ENCODE assay signal across 23 cellular contexts in genomic region chr15:35020974-35021373, GRCh38. TPM values are rescaled to one million over a fixed set of nuclear protein-coding genes. Genes with fewer than 3 reads are reported as not detected.
DNase-seq lines count a peak whose midpoint lies in the region; ATAC-seq and TF ChIP-seq lines count a peak whose summit lies in the region.
"Had no signal": no experiment of that assay in that cellular context is flagged by ENCODE, and none has a peak within 500 bp of the region (broad histone marks: within the 10 kb centered on the region; RNA-seq: fewer than 3 reads in every experiment).

No MANE protein-coding gene starts in this region.

- no peaks in the 10 kb centered on the region for H3K36me3 ChIP-seq in HUES6 (ENCODE audit: control insufficient read depth, insufficient read depth, low read length)
- no peaks in the 10 kb centered on the region for H3K36me3 ChIP-seq in brain microvascular endothelial cell (replicated peaks)
- no peaks in the 10 kb centered on the region for H3K36me3 ChIP-seq in upper lobe of left lung

- no peaks in the 10 kb centered on the region for H3K27me3 ChIP-seq in HUES6 (ENCODE audit: control insufficient read depth, insufficient read depth, low read length)
- H3K27me3 ChIP-seq in brain microvascular endothelial cell (replicated peaks): no peaks in the 10 kb centered on the region
- no peaks in the 10 kb centered on the region for H3K27me3 ChIP-seq in upper lobe of left lung

- no peak overlapping the region for H3K4me3 Mint-ChIP-seq in CD14-positive monocyte
- H3K4me3 Mint-ChIP-seq in stimulated activated memory B cell treated with anti-CD40 and anti-IgM and Interleukin-4, amounts not matched to agents 10 μg/mL and 1 μg/mL and 100 μg/mL, for 72 hours: no peak overlapping the region
- H3K4me3 Mint-ChIP-seq: CD8-positive, alpha-beta memory T cell; IgD-negative memory B cell had no signal

- WGBS in upper lobe of left lung, 2 donors: 96 to 98% methylated on average over 6 of the region's 6 CpGs

- H3K9me3 ChIP-seq in HUES6 (ENCODE audit: control insufficient read depth, insufficient read depth, low read depth, low read length) (peaks cover 8% of the 10 kb centered on the region; the same call in 1 of the 2 replicates), upper lobe of left lung (no peaks in the 10 kb centered on the region)

- peak overlapping the region; percentile 64 to 92 (median 87) for H3K27ac Mint-ChIP-seq in CD14-positive monocyte
- no peak overlapping the region for H3K27ac Mint-ChIP-seq in stimulated activated memory B cell treated with anti-CD40 and anti-IgM and Interleukin-4, amounts not matched to agents 10 μg/mL and 1 μg/mL and 100 μg/mL, for 72 hours
- H3K27ac Mint-ChIP-seq: IgD-negative memory B cell had no signal

- H3K4me1 ChIP-seq in HUES6 (ENCODE audit: control insufficient read depth, insufficient read depth, low read length) (peaks cover 17% of the 10 kb centered on the region), upper lobe of left lung (peaks cover 0 to 6% (median 0%) of the 10 kb centered on the region in 4 donors)

- intact Hi-C loops in CD14-positive monocyte (cut with micrococcal nuclease): no loop called here

- TF ChIP-seq POLR2A in upper lobe of left lung (IDR thresholded peaks at IDR 0.05): no peak

- H3K27ac ChIP-seq in HUES6 (ENCODE audit: low read depth, low read length): peak overlapping the region; percentile 54
- no peak overlapping the region for H3K27ac ChIP-seq in brain microvascular endothelial cell
- H3K27ac ChIP-seq in upper lobe of left lung: no peak overlapping the region
- H3K27ac ChIP-seq: C4-2B, RWPE1 had no signal

- peaks cover 2 to 4% of the 10 kb centered on the region in 2 donors for H3K36me3 Mint-ChIP-seq in CD14-positive monocyte
- no peaks in the 10 kb centered on the region for H3K36me3 Mint-ChIP-seq in stimulated activated memory B cell treated with anti-CD40 and anti-IgM and Interleukin-4, amounts not matched to agents 10 μg/mL and 1 μg/mL and 100 μg/mL, for 72 hours
- H3K36me3 Mint-ChIP-seq: CD8-positive, alpha-beta memory T cell had no signal

- peaks cover 55% of the 10 kb centered on the region for H3K4me1 Mint-ChIP-seq in CD14-positive monocyte
- H3K4me1 Mint-ChIP-seq in stimulated activated memory B cell treated with anti-CD40 and anti-IgM and Interleukin-4, amounts not matched to agents 10 μg/mL and 1 μg/mL and 100 μg/mL, for 72 hours: peaks cover 4% of the 10 kb centered on the region

- DNase-seq in CD14-positive monocyte (ENCODE audit: low spot score) (no peak), brain microvascular endothelial cell (no peak), upper lobe of left lung (no peak), hippocampal formation (lab: John Stamatoyannopoulos, UW) (no peak)
- DNase-seq in stimulated activated naive CD4-positive, alpha-beta T cell treated with Interleukin-2 at 50 U/mL for 16 hours (lab: John Stamatoyannopoulos, UW): no peak
- DNase-seq: CD8-positive, alpha-beta memory T cell; DMS 273 treated with DMSO at 0.1 percent for 48 hours; DMS79; EL; GDM1; NCI-H1048; NCI-H1417; NCI-H1694 treated with DMSO at 0.1 percent for 48 hours; NCI-H2081; NCI-H2227 treated with DMSO at 0.1 percent for 48 hours; NCI-H510A; NCI-H69; SHP77 treated with DMSO at 0.1 percent for 48 hours had no signal

- peaks cover 0 to 5% (median 0%) of the 10 kb centered on the region in 7 donors for H3K9me3 Mint-ChIP-seq in CD14-positive monocyte
- H3K9me3 Mint-ChIP-seq in stimulated activated memory B cell treated with anti-CD40 and anti-IgM and Interleukin-4, amounts not matched to agents 10 μg/mL and 1 μg/mL and 100 μg/mL, for 72 hours: no peaks in the 10 kb centered on the region

- TF ChIP-seq EP300 in upper lobe of left lung (IDR thresholded peaks at IDR 0.05): no peak

- peaks cover 0 to 2% (median 0%) of the 10 kb centered on the region in 3 donors for H3K27me3 Mint-ChIP-seq in CD14-positive monocyte (ENCODE audit: low read depth in 3 of 3)
- peaks cover 33% of the 10 kb centered on the region for H3K27me3 Mint-ChIP-seq in stimulated activated memory B cell treated with anti-CD40 and anti-IgM and Interleukin-4, amounts not matched to agents 10 μg/mL and 1 μg/mL and 100 μg/mL, for 72 hours

- TF ChIP-seq CTCF in CD14-positive monocyte (IDR thresholded peaks at IDR 0.05): no peak
- peak; percentile 3 for TF ChIP-seq CTCF in brain microvascular endothelial cell (IDR thresholded peaks at IDR 0.05; ENCODE audit: low read depth, low read length, missing control alignments)
- no peak for TF ChIP-seq CTCF in upper lobe of left lung (IDR thresholded peaks at IDR 0.05)

- no peak overlapping the region for H3K9ac ChIP-seq in HUES6 (ENCODE audit: low read length)

- peak; percentile 16 for ATAC-seq in stimulated activated memory B cell treated with anti-CD40 and anti-IgM and Interleukin-4, amounts not matched to agents 10 μg/mL and 1 μg/mL and 100 μg/mL, for 72 hours
- no peak for ATAC-seq in upper lobe of left lung (ENCODE audit: low FRiP score in 2 of 2)

- in situ Hi-C loops in brain microvascular endothelial cell (cut with HindIII; ENCODE audit: low pct_ligation_motif_present, low sequenced_read_pairs): no loop called here

- no peak overlapping the region for H3K4me3 ChIP-seq in HUES6 (ENCODE audit: low read depth, low read length)
- H3K4me3 ChIP-seq in brain microvascular endothelial cell (ENCODE audit: low read depth, low read length): no peak overlapping the region
- H3K4me3 ChIP-seq in upper lobe of left lung: no peak overlapping the region

RNA-seq across cellular contexts. Expression of gene ZNF770, which starts 32.9 kb away (rescaled TPM):
- polyA plus RNA-seq in CD14-positive monocyte: 10 to 100 TPM; 28.1 to 51.7 TPM
- total RNA-seq in upper lobe of left lung: 10 to 100 TPM in 4 of 6 donors, 1 to 10 TPM in 2; 6.4 to 28.2 (median 21.7) TPM

RNA-seq across cellular contexts. Expression of gene AQR, which starts 51.4 kb away (rescaled TPM):
- polyA plus RNA-seq in CD14-positive monocyte: 10 to 100 TPM in 1 of 2 donors, 1 to 10 TPM in 1; 8.4 to 16.8 TPM
- total RNA-seq in upper lobe of left lung: 10 to 100 TPM in 5 of 6 donors, 1 to 10 TPM in 1; 9.9 to 40.2 (median 22.6) TPM
